Comparison of ENCODE assay signal across 21 cellular contexts in the genomic region with DNA sequence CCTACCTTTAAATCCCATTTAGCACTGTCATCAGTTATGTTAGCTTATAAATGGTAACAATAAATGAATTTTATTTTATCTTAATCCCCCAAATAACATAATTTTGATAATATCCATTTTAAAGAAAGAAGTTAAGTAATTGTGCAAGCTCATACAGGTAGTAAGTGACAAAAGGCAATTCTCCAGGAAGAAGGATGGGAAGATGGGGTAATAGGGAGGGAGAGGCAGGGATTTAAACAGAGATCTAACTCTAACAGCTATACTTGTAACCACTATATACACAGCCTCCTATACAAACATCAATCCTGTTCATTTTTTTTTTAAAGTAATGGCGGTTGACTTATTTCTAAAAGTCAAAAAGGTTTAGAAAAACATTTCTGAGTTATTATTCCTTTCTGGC.
DNase-seq lines count a peak whose midpoint lies in the region; TF ChIP-seq lines count a peak whose summit lies in the region.
"Had no signal": no experiment of that assay in that cellular context is flagged by ENCODE, and none has a peak within 500 bp of the region (broad histone marks: within the 10 kb centered on the region; RNA-seq: fewer than 3 reads in every experiment).

No MANE protein-coding gene starts in this region.

- no peaks in the 10 kb centered on the region for H4K20me1 ChIP-seq in mammary epithelial cell (ENCODE audit: insufficient read depth, low read length)

- dilution Hi-C loops in mammary epithelial cell (cut with HindIII; ENCODE audit: low sequenced_read_pairs): no loop called here

- H3K27me3 Mint-ChIP-seq in MCF 10A (ENCODE audit: insufficient read depth, unreplicated experiment): no peaks in the 10 kb centered on the region

- H3K4me1 ChIP-seq in breast epithelium: no peaks in the 10 kb centered on the region
- peaks cover 21% of the 10 kb centered on the region for H3K4me1 ChIP-seq in mammary epithelial cell (ENCODE audit: insufficient read depth, low read length)
- H3K4me1 ChIP-seq in vagina: peaks cover 21% of the 10 kb centered on the region
- peaks cover 4 to 38% (median 10%) of the 10 kb centered on the region in 3 donors for H3K4me1 ChIP-seq in esophagus squamous epithelium

- peak overlapping the region; percentile 3 for H3K4me2 ChIP-seq in mammary epithelial cell (ENCODE audit: insufficient read depth, low read depth, low read length)
- H3K4me2 ChIP-seq: BLaER1 treated with 17β-estradiol and CSF1 and Interleukin-3, amounts not matched to agents 10 nM and 100 nM had no signal

- no peaks in the 10 kb centered on the region for H3K36me3 ChIP-seq in breast epithelium
- H3K36me3 ChIP-seq in mammary epithelial cell (ENCODE audit: insufficient read depth, low read length): no peaks in the 10 kb centered on the region
- H3K36me3 ChIP-seq in vagina: no peaks in the 10 kb centered on the region
- H3K36me3 ChIP-seq in esophagus squamous epithelium: no peaks in the 10 kb centered on the region

- H3K9ac ChIP-seq in mammary epithelial cell (ENCODE audit: insufficient read depth, low read length): no peak overlapping the region
- H3K9ac ChIP-seq: BLaER1 treated with 17β-estradiol and CSF1 and Interleukin-3, amounts not matched to agents 10 nM and 100 nM had no signal

- H3K9me3 Mint-ChIP-seq in MCF 10A (ENCODE audit: unreplicated experiment): no peaks in the 10 kb centered on the region

- POLR2A ChIA-PET in MCF 10A (lab: Yijun Ruan, JAX): interaction anchor here (0.9 to 2.4 kb wide), 10 partner anchors 9 to 190 kb away, joined by 3 to 18 read pairs (median 5); partner anchors contain the start of gene SGMS1

- no peak for TF ChIP-seq CTCF in MCF 10A (IDR thresholded peaks at IDR 0.05; ENCODE audit: unreplicated experiment)
- no peak for TF ChIP-seq CTCF in breast epithelium (IDR thresholded peaks at IDR 0.05)
- no peak for TF ChIP-seq CTCF in mammary epithelial cell (conservative IDR thresholded peaks at IDR 0.05 in 1 of 2, IDR thresholded peaks at IDR 0.05 in 1 of 2; ENCODE audit: extremely low read depth in 1 of 2, insufficient read depth in 1 of 2, low read depth in 1 of 2, low read length in 2 of 2)
- no peak for TF ChIP-seq CTCF in vagina (IDR thresholded peaks at IDR 0.05)
- no peak for TF ChIP-seq CTCF in esophagus squamous epithelium (IDR thresholded peaks at IDR 0.05)

- no peak for DNase-seq in MCF 10A (ENCODE audit: unreplicated experiment)
- no peak for DNase-seq in breast epithelium (ENCODE audit: low spot score in 2 of 2)
- DNase-seq in mammary epithelial cell: no peak
- DNase-seq in vagina (ENCODE audit: extremely low spot score in 2 of 2): no peak
- no peak for DNase-seq in COLO829 (ENCODE audit: low spot score)
- DNase-seq in inferior parietal cortex (ENCODE audit: extremely low spot score): no peak
- no peak for DNase-seq in esophagus squamous epithelium (lab: John Stamatoyannopoulos, UW)
- DNase-seq: ACHN, DMS53, GDM1, Karpas-422, NCI-H1417, NCI-H1694 treated with DMSO at 0.1 percent for 48 hours, NCI-H446, NCI-H526, RPMI8226, SHP77 treated with DMSO at 0.1 percent for 48 hours had no signal

- no peaks in the 10 kb centered on the region for H3K27me3 ChIP-seq in breast epithelium
- no peaks in the 10 kb centered on the region for H3K27me3 ChIP-seq in mammary epithelial cell (ENCODE audit: insufficient read depth, low read length)
- H3K27me3 ChIP-seq in layer of hippocampus (ENCODE audit: control insufficient read depth, insufficient read depth, low read length): no peaks in the 10 kb centered on the region
- H3K27me3 ChIP-seq in vagina: no peaks in the 10 kb centered on the region
- no peaks in the 10 kb centered on the region for H3K27me3 ChIP-seq in esophagus squamous epithelium
- H3K27me3 ChIP-seq: BLaER1 treated with 17β-estradiol and CSF1 and Interleukin-3, amounts not matched to agents 10 nM and 100 nM had no signal

- H3K9me3 ChIP-seq in breast epithelium (no peaks in the 10 kb centered on the region), mammary epithelial cell (replicated peaks; ENCODE audit: insufficient read depth, low read length) (no peaks in the 10 kb centered on the region), vagina (no peaks in the 10 kb centered on the region), esophagus squamous epithelium (no peaks in the 10 kb centered on the region)
- H3K9me3 ChIP-seq: BLaER1 treated with 17β-estradiol and CSF1 and Interleukin-3, amounts not matched to agents 10 nM and 100 nM had no signal

- H3K79me2 ChIP-seq in mammary epithelial cell (ENCODE audit: insufficient read depth, low read length): peaks cover 3% of the 10 kb centered on the region

- H3K27ac ChIP-seq in breast epithelium (no peak overlapping the region), mammary epithelial cell (ENCODE audit: insufficient read depth, low read depth, low read length) (peak overlapping the region; percentile 72), layer of hippocampus (ENCODE audit: low read depth, low read length) (peak overlapping the region; percentile 68), vagina (peak overlapping the region; percentile 44), esophagus squamous epithelium (peak overlapping the region in 2 of 4 donors; percentile 55 to 73)
- H3K27ac ChIP-seq: 22Rv1; BLaER1 treated with 17β-estradiol and CSF1 and Interleukin-3, amounts not matched to agents 10 nM and 100 nM; SK-N-MC had no signal

- intact Hi-C loops in MCF 10A (cut with micrococcal nuclease) (no loop called here), breast epithelium (cut with DNase I; ENCODE audit: low total_unique reads) (no loop called here), mammary epithelial cell (cut with micrococcal nuclease) (loop anchor here (5.0 kb wide), 1 partner anchor 118 kb away; the partner anchor contains the start of gene SGMS1), vagina (cut with DNase I) (no loop called here), esophagus squamous epithelium (cut with DNase I) (no loop called here)

- H2AFZ ChIP-seq in mammary epithelial cell (ENCODE audit: low read depth, low read length): no peak overlapping the region

- H3K4me3 ChIP-seq in breast epithelium (no peak overlapping the region), mammary epithelial cell (replicated peaks in 1 of 3; ENCODE audit: insufficient read depth in 1 of 3, low read depth in 2 of 3, low read length in 3 of 3) (no peak overlapping the region), vagina (no peak overlapping the region), esophagus squamous epithelium (no peak overlapping the region)
- H3K4me3 ChIP-seq: BLaER1 treated with 17β-estradiol and CSF1 and Interleukin-3, amounts not matched to agents 10 nM and 100 nM; SK-N-MC had no signal

- peaks cover 12% of the 10 kb centered on the region for H3K36me3 Mint-ChIP-seq in MCF 10A (ENCODE audit: insufficient read depth, unreplicated experiment)

- H3K4me3 Mint-ChIP-seq in MCF 10A (ENCODE audit: unreplicated experiment): no peak overlapping the region

- in situ Hi-C loops in mammary epithelial cell (cut with MboI; ENCODE audit: low sequenced_read_pairs in 2 of 2): no loop called here

- 100% methylated on average over 1 of the region's 1 CpG for WGBS in mammary epithelial cell (ENCODE audit: low coverage, missing lambda C conversion rate)
- 51 to 72% methylated on average over 1 of the region's 1 CpG for WGBS in esophagus squamous epithelium, 2 donors

- peaks cover 23% of the 10 kb centered on the region for H3K4me1 Mint-ChIP-seq in MCF 10A (ENCODE audit: insufficient read depth, unreplicated experiment)

- CTCF ChIA-PET in MCF 10A (lab: Yijun Ruan, JAX): interaction anchor here (0.8 to 2.3 kb wide), 7 partner anchors 9 to 107 kb away, joined by 3 to 8 read pairs (median 4); no protein-coding TSS in a partner anchor
- CTCF ChIA-PET in mammary epithelial cell (lab: Charles Lee; ENCODE audit: low non-redundant PET): no interaction called here

- TF ChIP-seq POLR2A in breast epithelium (IDR thresholded peaks at IDR 0.05): no peak
- TF ChIP-seq POLR2A in vagina (IDR thresholded peaks at IDR 0.05): no peak
- no peak for TF ChIP-seq POLR2A in esophagus squamous epithelium (IDR thresholded peaks at IDR 0.05)

- H3K27ac Mint-ChIP-seq in MCF 10A (ENCODE audit: low read depth, unreplicated experiment): peak overlapping the region; percentile 10

- BruUV-seq in MCF 10A (replicated peaks; lab: Mats Ljungman, UMichigan) (no TSS peak), mammary epithelial cell (replicated peaks; lab: Mats Ljungman, UMichigan) (TSS peak; percentile 29)

Comparison
In these comparisons a context has a peak if more than half of its experiments do, and no peak if none do; other contexts are left out.
1. H3K27ac ChIP-seq: peak in mammary epithelial cell (single experiment), layer of hippocampus (single experiment) and vagina (single experiment); none in breast epithelium (0 of 2).